Comparison of ENCODE assay signal across 26 cellular contexts in the genomic region with DNA sequence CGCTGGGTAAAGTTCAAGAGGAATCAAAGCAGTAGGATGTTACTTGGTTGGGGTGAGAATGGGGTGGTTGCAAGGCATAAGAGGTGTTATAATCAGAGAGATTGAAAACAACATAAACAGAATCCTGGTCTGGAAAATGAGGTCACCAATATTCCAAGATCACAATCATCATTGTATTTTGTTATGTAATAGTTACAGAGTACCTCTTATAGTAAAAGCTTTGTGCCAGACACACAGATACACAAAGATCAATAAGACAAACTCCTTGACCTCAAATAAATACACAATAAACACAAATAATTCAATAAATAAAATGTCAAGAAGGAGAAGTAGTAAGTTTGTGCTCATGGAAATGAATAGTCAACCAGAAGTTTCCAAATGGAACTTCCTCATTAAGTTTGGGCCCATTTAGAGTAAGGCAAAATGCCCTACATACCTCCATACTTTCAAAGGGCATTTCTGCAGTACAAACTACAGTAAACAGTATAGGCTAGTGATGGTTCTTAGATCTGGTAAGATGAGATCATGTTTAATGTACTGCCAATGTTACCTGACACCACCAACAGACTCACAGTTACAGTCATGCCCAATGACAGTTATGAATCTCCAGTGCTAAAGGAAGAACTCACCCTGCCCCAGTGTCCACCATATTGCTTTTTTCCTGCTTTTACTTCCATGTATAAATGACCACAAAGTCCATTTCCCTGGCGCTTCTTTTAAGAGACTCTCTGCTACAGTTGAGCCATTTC.
A peak's percentile ranks its signal among the peaks of the same experiment; 100 is the strongest.
DNase-seq lines count a peak whose midpoint lies in the region; FAIRE-seq and TF ChIP-seq lines count a peak whose summit lies in the region.
"Had no signal": no experiment of that assay in that cellular context is flagged by ENCODE, and none has a peak within 500 bp of the region (broad histone marks: within the 10 kb centered on the region; RNA-seq: fewer than 3 reads in every experiment).

No MANE protein-coding gene starts in this region.

- no peak overlapping the region for H3K27ac Mint-ChIP-seq in immature natural killer cell
- H3K27ac Mint-ChIP-seq: activated T-helper 2 cell treated with anti-CD3 and anti-CD28 coated beads, Interferon-gamma antibody, Interleukin-2, Interleukin-4, amounts not matched to agents 10 μg/mL and 5 μg/mL and 100 μg/mL, durations not matched to agents 14 hours and 24 hours and 36 hours; memory B cell; nephron had no signal

- no peak overlapping the region for H3K4me3 Mint-ChIP-seq in immature natural killer cell
- H3K4me3 Mint-ChIP-seq: memory B cell, nephron had no signal

- peak; percentile 68 for FAIRE-seq in bronchial epithelial cell (lab: Jason Lieb, UNC)
- FAIRE-seq: RCC 7860 had no signal

- H3K36me3 Mint-ChIP-seq in immature natural killer cell, result no peaks in the 10 kb centered on the region
- H3K36me3 Mint-ChIP-seq: memory B cell had no signal

- TF ChIP-seq CTCF in bronchial epithelial cell (IDR thresholded peaks at IDR 0.05; ENCODE audit: insufficient read depth, low read length, severe bottlenecking), result no peak

- H3K9me3 Mint-ChIP-seq in immature natural killer cell, result peaks cover 0 to 7% (median 2%) of the 10 kb centered on the region in 6 donors

- H3K4me1 Mint-ChIP-seq in immature natural killer cell, result no peaks in the 10 kb centered on the region
- H3K4me1 Mint-ChIP-seq: memory B cell had no signal

- DNase-seq in DMS153 (lab: John Stamatoyannopoulos, UW), result peak; percentile 15
- DNase-seq in DMS53 treated with DMSO at 0.1 percent for 48 hours (lab: John Stamatoyannopoulos, UW; ENCODE audit: unreplicated experiment), result peak; percentile 7
- DNase-seq in NCI-H2107 (lab: John Stamatoyannopoulos, UW), result peak; percentile 30
- DNase-seq in bronchial epithelial cell (ENCODE audit: low read depth), result peak; percentile 10
- no peak for DNase-seq in NCI-H82 (lab: John Stamatoyannopoulos, UW)
- no peak for DNase-seq in NCI-H2227 treated with DMSO at 0.1 percent for 48 hours (lab: John Stamatoyannopoulos, UW)
- no peak for DNase-seq in immature natural killer cell
- DNase-seq: activated CD4-positive, alpha-beta T cell treated with anti-CD3 and anti-CD28 coated beads for 4 hours; activated naive CD4-positive, alpha-beta T cell treated with anti-CD3 and anti-CD28 coated beads, Interleukin-2, amount 50 U/mL, for 16 hours; activated T-cell treated with anti-CD3 and anti-CD28 coated beads for 4 hours; body of pancreas; dermis blood vessel endothelial cell; DND-41; HCEC 1CT; hypothalamus; left lung; NCI-H1930; stimulated activated CD4-positive, alpha-beta T cell treated with anti-CD3 and anti-CD28 coated beads, Interleukin-4, amount 100 ng/mL, for 4 hours; SW 1271; T1000; tibial artery had no signal

- H3K27me3 Mint-ChIP-seq in immature natural killer cell (ENCODE audit: low read depth in 3 of 3), result no peaks in the 10 kb centered on the region
- H3K27me3 Mint-ChIP-seq: memory B cell had no signal

- no peaks in the 10 kb centered on the region for H3K36me3 ChIP-seq in bronchial epithelial cell (ENCODE audit: control insufficient read depth, insufficient read depth, low read length)
- H3K36me3 ChIP-seq: BLaER1 treated with 17β-estradiol and CSF1 and Interleukin-3, amounts not matched to agents 10 nM and 100 nM; left lung; tibial artery had no signal

- H3K27me3 ChIP-seq in bronchial epithelial cell (ENCODE audit: control insufficient read depth, insufficient read depth, low read length), result peaks cover 2% of the 10 kb centered on the region
- H3K27me3 ChIP-seq: BLaER1 treated with 17β-estradiol and CSF1 and Interleukin-3, amounts not matched to agents 10 nM and 100 nM; body of pancreas; left lung; tibial artery had no signal

- H3K4me3 ChIP-seq in bronchial epithelial cell (ENCODE audit: low read depth, low read length), result no peak overlapping the region
- H3K4me3 ChIP-seq: BLaER1 treated with 17β-estradiol and CSF1 and Interleukin-3, amounts not matched to agents 10 nM and 100 nM; body of pancreas; left lung; tibial artery had no signal

Comparison
In these comparisons a context has a peak if more than half of its experiments do, and no peak if none do; other contexts are left out.
1. DNase-seq: peak in DMS153 (single experiment), DMS53 treated with DMSO at 0.1 percent for 48 hours (single experiment), NCI-H2107 (single experiment) and bronchial epithelial cell (single experiment); none in NCI-H82 (single experiment), NCI-H2227 treated with DMSO at 0.1 percent for 48 hours (single experiment) and immature natural killer cell (0 of 3).